14 cellular contexts compared by ENCODE assay signal in the genomic region with DNA sequence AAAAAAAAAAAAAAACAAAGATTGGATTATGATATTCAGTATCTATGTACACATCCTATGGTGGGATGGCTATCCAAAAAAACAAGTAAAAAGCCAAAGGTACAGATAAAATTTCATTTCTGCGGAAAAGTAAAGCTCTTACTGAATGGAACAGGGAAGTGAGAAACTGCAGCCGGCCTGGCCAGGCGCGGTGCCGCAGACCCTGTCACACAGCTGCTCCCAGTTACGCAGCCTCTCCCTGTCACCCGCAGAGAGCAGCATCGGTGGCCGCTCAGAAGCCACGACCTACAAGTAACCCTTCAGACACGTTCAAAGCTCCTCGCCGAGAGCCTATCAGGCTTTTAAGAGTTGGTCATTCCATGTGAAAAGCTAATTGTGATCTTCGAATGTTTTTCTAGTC. TPM values are rescaled to one million over a fixed set of nuclear protein-coding genes. Genes with fewer than 3 reads are reported as not detected.
DNase-seq lines count a peak whose midpoint lies in the region; ATAC-seq and TF ChIP-seq lines count a peak whose summit lies in the region.
"Had no signal": no experiment of that assay in that cellular context is flagged by ENCODE, and none has a peak within 500 bp of the region (broad histone marks: within the 10 kb centered on the region; RNA-seq: fewer than 3 reads in every experiment).

No MANE protein-coding gene starts in this region.

- no peak for TF ChIP-seq CTCF in GM10248 (IDR thresholded peaks at IDR 0.05; ENCODE audit: control extremely low read depth, extremely low read depth, low read depth, missing control alignments)
- no peak for TF ChIP-seq CTCF in HL-60 (IDR thresholded peaks at IDR 0.05; ENCODE audit: insufficient read depth, low read length)
- TF ChIP-seq CTCF in left lung (IDR thresholded peaks at IDR 0.05), result no peak

- peak; percentile 61 for ATAC-seq in GM19463 (IDR thresholded peaks at IDR 0.05; ENCODE audit: unreplicated experiment)
- ATAC-seq in left lung, result peak; percentile 13
- no peak for ATAC-seq in GM18517 (IDR thresholded peaks at IDR 0.05; ENCODE audit: unreplicated experiment)

- intact Hi-C loops in left lung (cut with DNase I), result no loop called here

- H3K36me3 ChIP-seq in left lung, result peaks cover 0 to 84% of the 10 kb centered on the region in 2 donors

- no peaks in the 10 kb centered on the region for H3K9me3 ChIP-seq in left lung

- H3K4me1 ChIP-seq in left lung, result peaks cover 0 to 44% of the 10 kb centered on the region in 2 donors

- H3K27me3 ChIP-seq in HL-60 (ENCODE audit: insufficient read depth, poor library complexity, severe bottlenecking) (no peaks in the 10 kb centered on the region), left lung (no peaks in the 10 kb centered on the region)

- CTCF ChIA-PET in GM10248 (lab: Yijun Ruan, JAX), result interaction anchor here (1.1 to 1.4 kb wide), 2 partner anchors 10 to 68 kb away, joined by 3 to 4 read pairs; no protein-coding TSS in a partner anchor

- DNase-seq in GM10248 (ENCODE audit: extremely low spot score) (peak; percentile 81), HL-60 (ENCODE audit: low read depth in 1 of 2, low spot score in 1 of 2) (peak; percentile 45 to 83), left lung (no peak), NCI-H226 (no peak), NCI-H2081 (lab: John Stamatoyannopoulos, UW) (no peak), NCI-H69 (lab: John Stamatoyannopoulos, UW) (no peak)
- DNase-seq: activated CD4-positive, alpha-beta T cell treated with anti-CD3 and anti-CD28 coated beads, Interleukin-2, amount 50 U/mL, for 4 hours; activated naive CD4-positive, alpha-beta T cell treated with anti-CD3 and anti-CD28 coated beads, Interleukin-2, amount 50 U/mL, for 16 hours; CD4-positive, CD25-positive, alpha-beta regulatory T cell; central memory CD4-positive, alpha-beta T cell; NCI-H82; SW 1271 had no signal

- POLR2A ChIA-PET in GM10248 (lab: Yijun Ruan, JAX), result interaction anchor here (0.6 to 1.0 kb wide), 3 partner anchors 10 to 214 kb away, joined by 3 to 6 read pairs (median 4); no protein-coding TSS in a partner anchor

- H3K27ac ChIP-seq in HL-60 (replicated peaks) (peak overlapping the region; percentile 38), left lung (peak overlapping the region in 1 of 2 donors; percentile 37)

- no peak overlapping the region for H3K4me3 ChIP-seq in HL-60 (replicated peaks; ENCODE audit: insufficient read depth, low read length)
- no peak overlapping the region for H3K4me3 ChIP-seq in left lung

RNA-seq across cellular contexts. Expression of a gene that starts 10.9 kb away (rescaled TPM):
- 10 to 100 TPM; 59.3 to 84.9 TPM for total RNA-seq in left lung

RNA-seq across cellular contexts. Expression of a gene that starts 56.1 kb away (rescaled TPM):
- 10 to 100 TPM; 81.0 to 82.6 TPM for total RNA-seq in left lung

Comparison
In these comparisons a context has a peak if more than half of its experiments do, and no peak if none do; other contexts are left out.
1. DNase-seq: peak in GM10248 (single experiment) and HL-60 (2 of 2); none in left lung (0 of 2), NCI-H226 (single experiment), NCI-H2081 (0 of 2) and NCI-H69 (single experiment).